In genomic region chr6:161216616-161217205, GRCh38 we compare ENCODE assay signal across 18 cellular contexts. TPM values are rescaled to one million over a fixed set of nuclear protein-coding genes. Genes with fewer than 3 reads are reported as not detected.
DNase-seq lines count a peak whose midpoint lies in the region; TF ChIP-seq lines count a peak whose summit lies in the region.
"Had no signal": no experiment of that assay in that cellular context is flagged by ENCODE, and none has a peak within 500 bp of the region (broad histone marks: within the 10 kb centered on the region; RNA-seq: fewer than 3 reads in every experiment).

No MANE protein-coding gene starts in this region.

- H2AK5ac ChIP-seq in mesendoderm (ENCODE audit: low read length): no peak overlapping the region

- no peaks in the 10 kb centered on the region for H3K4me1 Mint-ChIP-seq in Caco-2 (ENCODE audit: low read depth, unreplicated experiment)
- H3K4me1 Mint-ChIP-seq: CD14-positive monocyte had no signal

- no peak overlapping the region for H2BK120ac ChIP-seq in mesendoderm (ENCODE audit: low read depth, low read length)

- H3K56ac ChIP-seq in mesendoderm (ENCODE audit: low read length): no peak overlapping the region

- H2AFZ ChIP-seq in hepatocyte: no peak overlapping the region

- BruUV-seq in Caco-2 (replicated peaks; lab: Mats Ljungman, UMichigan): no TSS peak

- H4K5ac ChIP-seq in mesendoderm (ENCODE audit: low read length): no peak overlapping the region

- H3K18ac ChIP-seq in mesendoderm (ENCODE audit: low read length): no peak overlapping the region

- H3K79me1 ChIP-seq in mesendoderm (ENCODE audit: low read length): peaks cover 15% of the 10 kb centered on the region

- H3K27me3 ChIP-seq in Caco-2 (replicated peaks; ENCODE audit: control insufficient read depth, insufficient read depth, low read length) (no peaks in the 10 kb centered on the region), hepatocyte (no peaks in the 10 kb centered on the region), mesendoderm (ENCODE audit: insufficient read depth, low read length, poor library complexity) (no peaks in the 10 kb centered on the region)

- no peak overlapping the region for H3K23ac ChIP-seq in mesendoderm (ENCODE audit: low read length)

- H2BK15ac ChIP-seq in mesendoderm (replicated peaks; ENCODE audit: low read depth): no peak overlapping the region

- CTCF ChIA-PET in Caco-2 (lab: Charles Lee): no interaction called here

- no peak for TF ChIP-seq CTCF in Caco-2 (IDR thresholded peaks at IDR 0.05; ENCODE audit: insufficient read depth in 1 of 2, low read depth in 1 of 2, low read length in 1 of 2, severe bottlenecking in 1 of 2, unreplicated experiment in 1 of 2)
- no peak for TF ChIP-seq CTCF in NB4 (IDR thresholded peaks at IDR 0.05; ENCODE audit: low read depth, low read length)
- TF ChIP-seq CTCF in hepatocyte (IDR thresholded peaks at IDR 0.05; ENCODE audit: poor library complexity): no peak

- no peak for DNase-seq in Caco-2
- DNase-seq in NB4 (ENCODE audit: low read depth): no peak
- peak; percentile 11 for DNase-seq in RPMI8226
- DNase-seq in hepatocyte (ENCODE audit: low spot score): no peak
- no peak for DNase-seq in mesendoderm
- no peak for DNase-seq in activated gamma-delta T cell (lab: John Stamatoyannopoulos, UW)
- DNase-seq in NCI-H1105 (lab: John Stamatoyannopoulos, UW): no peak
- DNase-seq: ACHN, AML-193, DMS79, GOT3, KBM-7, NCI-H1092, NCI-H446 treated with DMSO at 0.1 percent for 48 hours, NCI-H774, SHP77, T-helper 1 cell had no signal

- H3K4me3 ChIP-seq in Caco-2 (ENCODE audit: low read depth, low read length) (no peak overlapping the region), NB4 (ENCODE audit: low read depth, low read length) (peak overlapping the region; percentile 42), hepatocyte (no peak overlapping the region), mesendoderm (ENCODE audit: low read length) (no peak overlapping the region)

- peaks cover 6% of the 10 kb centered on the region for H3K9me3 Mint-ChIP-seq in Caco-2 (ENCODE audit: unreplicated experiment)

- H3K4me3 Mint-ChIP-seq in Caco-2 (ENCODE audit: unreplicated experiment): no peak overlapping the region

- peaks cover 11% of the 10 kb centered on the region for H3K36me3 Mint-ChIP-seq in Caco-2 (ENCODE audit: insufficient read depth, unreplicated experiment)

- peak overlapping the region; percentile 50 for H3K27ac Mint-ChIP-seq in Caco-2 (ENCODE audit: unreplicated experiment)

- no peak overlapping the region for H3K9ac ChIP-seq in mesendoderm (ENCODE audit: low read length)

- POLR2A ChIA-PET in Caco-2 (lab: Charles Lee): no interaction called here

- H2BK5ac ChIP-seq in mesendoderm (ENCODE audit: low read length): no peak overlapping the region

- H3K27ac ChIP-seq in hepatocyte (peak overlapping the region; percentile 92), mesendoderm (ENCODE audit: low read depth, low read length) (no peak overlapping the region)

- H3K79me2 ChIP-seq in hepatocyte (peaks cover 10% of the 10 kb centered on the region), mesendoderm (ENCODE audit: control insufficient read depth, insufficient read depth, low read length) (peaks cover 2% of the 10 kb centered on the region)

- H3K36me3 ChIP-seq in Caco-2 (ENCODE audit: control insufficient read depth, insufficient read depth, low read length) (no peaks in the 10 kb centered on the region), hepatocyte (replicated peaks; ENCODE audit: insufficient read depth, low read depth) (peaks cover 5% of the 10 kb centered on the region), mesendoderm (ENCODE audit: control insufficient read depth, insufficient read depth, low read length) (peaks cover 3% of the 10 kb centered on the region)

- H3K4me2 ChIP-seq in hepatocyte (no peak overlapping the region), mesendoderm (ENCODE audit: low read length) (no peak overlapping the region)

- H3K4me1 ChIP-seq in Caco-2 (peaks cover 5% of the 10 kb centered on the region; the same call in 1 of the 2 replicates), hepatocyte (ENCODE audit: insufficient read depth) (no peaks in the 10 kb centered on the region), mesendoderm (ENCODE audit: control insufficient read depth, low read depth, low read length) (no peaks in the 10 kb centered on the region)

- H3K9me2 ChIP-seq in hepatocyte (replicated peaks; ENCODE audit: insufficient read depth): no peaks in the 10 kb centered on the region

- peaks cover 10% of the 10 kb centered on the region for H3K9me3 ChIP-seq in Caco-2
- H3K9me3 ChIP-seq in hepatocyte (ENCODE audit: low read depth): no peaks in the 10 kb centered on the region

- no peak overlapping the region for H4K8ac ChIP-seq in mesendoderm (ENCODE audit: low read depth, low read length)

- H4K20me1 ChIP-seq in hepatocyte (ENCODE audit: insufficient read depth, poor library complexity, severe bottlenecking): no peaks in the 10 kb centered on the region

- TF ChIP-seq POLR2A in NB4 (IDR thresholded peaks at IDR 0.05; ENCODE audit: extremely low read depth, insufficient read length): no peak

- no peaks in the 10 kb centered on the region for H3K27me3 Mint-ChIP-seq in Caco-2 (ENCODE audit: insufficient read depth, unreplicated experiment)

- WGBS in hepatocyte (ENCODE audit: low lambda C conversion rate, missing lambda C conversion rate): 99% methylated on average over 20 of the region's 20 CpGs
- WGBS in mesendoderm (ENCODE audit: extremely low coverage, insufficient coverage, low lambda C conversion rate): no CpG with 5 or more reads among the region's 20 CpGs

- no peak overlapping the region for H3K4ac ChIP-seq in mesendoderm (ENCODE audit: low read depth, low read length)

- intact Hi-C loops in Caco-2 (cut with micrococcal nuclease; ENCODE audit: unreplicated experiment): no loop called here

RNA-seq across cellular contexts. Expression of gene AGPAT4, which starts 57.1 kb away (rescaled TPM):
- total RNA-seq in Caco-2 (2022) (9.2 and 12.0 TPM in 2 replicates), hepatocyte (7.7 and 10.6 TPM in 2 replicates)
- 11.8 and 14.5 TPM in 2 replicates for polyA plus RNA-seq in hepatocyte
- 12.2 TPM for polyA plus RNA-seq in mesendoderm (2013, experiment 1 of 2)
- polyA plus RNA-seq in mesendoderm (2013, experiment 2 of 2): 10.8 TPM
